ENCODE assay signal across 22 cellular contexts in the genomic region with DNA sequence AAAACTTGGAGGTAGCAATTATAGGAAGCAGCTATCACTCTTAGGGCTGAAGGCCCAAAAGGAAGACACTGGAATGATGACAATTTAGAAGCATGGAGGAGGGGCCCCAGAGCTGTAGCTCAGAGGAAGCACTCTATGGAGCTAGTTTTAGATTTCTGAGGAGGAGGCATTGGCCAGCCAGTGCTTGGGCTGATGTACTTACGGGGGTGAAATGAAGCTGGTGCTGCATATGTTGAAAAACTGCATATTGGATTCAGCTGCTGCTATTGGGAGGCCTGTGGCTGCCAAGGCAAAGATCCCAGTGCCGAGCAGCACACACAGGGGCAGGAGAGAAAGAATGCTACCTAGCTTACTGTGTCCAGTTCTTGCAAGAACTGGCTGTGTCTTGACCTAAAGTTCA. TPM values are rescaled to one million over a fixed set of nuclear protein-coding genes. Genes with fewer than 3 reads are reported as not detected.
DNase-seq lines count a peak whose midpoint lies in the region; ATAC-seq, FAIRE-seq and TF ChIP-seq lines count a peak whose summit lies in the region.
"Had no signal": no experiment of that assay in that cellular context is flagged by ENCODE, and none has a peak within 500 bp of the region (broad histone marks: within the 10 kb centered on the region; RNA-seq: fewer than 3 reads in every experiment).

No MANE protein-coding gene starts in this region.

- no peak for ATAC-seq in GM21576 (IDR thresholded peaks at IDR 0.05; ENCODE audit: unreplicated experiment)

- peak overlapping the region; percentile 46 for H2AFZ ChIP-seq in neural progenitor cell (replicated peaks)
- H2AFZ ChIP-seq in Karpas-422 (ENCODE audit: low read length) = no peak overlapping the region

- no peaks in the 10 kb centered on the region for H3K27me3 ChIP-seq in neural progenitor cell
- H3K27me3 ChIP-seq in Karpas-422 (ENCODE audit: low read length) = no peaks in the 10 kb centered on the region
- H3K27me3 ChIP-seq: BLaER1 had no signal

- H3K4me1 ChIP-seq in neural progenitor cell (no peaks in the 10 kb centered on the region), Karpas-422 (ENCODE audit: low read length) (no peaks in the 10 kb centered on the region)
- H3K4me1 ChIP-seq: BLaER1 had no signal

- no peak overlapping the region for H3K4me2 ChIP-seq in neural progenitor cell
- H3K4me2 ChIP-seq in Karpas-422 (ENCODE audit: low read depth, low read length, poor library complexity, severe bottlenecking) = no peak overlapping the region
- H3K4me2 ChIP-seq: BLaER1 had no signal

- no peaks in the 10 kb centered on the region for H3K9me3 Mint-ChIP-seq in neural progenitor cell
- H3K9me3 Mint-ChIP-seq: CD4-positive, alpha-beta T cell had no signal

- no peak overlapping the region for H3K27ac ChIP-seq in neural progenitor cell
- no peak overlapping the region for H3K27ac ChIP-seq in Karpas-422 (ENCODE audit: low read length)
- H3K27ac ChIP-seq: BLaER1 had no signal

- H3K79me2 ChIP-seq in neural progenitor cell (ENCODE audit: low read depth) = no peaks in the 10 kb centered on the region
- H3K79me2 ChIP-seq in Karpas-422 (ENCODE audit: low read length) = no peaks in the 10 kb centered on the region

- H3F3A ChIP-seq in neural progenitor cell (ENCODE audit: low read depth) = no peaks in the 10 kb centered on the region

- H3K4me3 ChIP-seq in neural progenitor cell (no peak overlapping the region), Karpas-422 (ENCODE audit: low read length) (no peak overlapping the region)
- H3K4me3 ChIP-seq: BLaER1 had no signal

- peak; percentile 61 for FAIRE-seq in GM12891 (lab: Jason Lieb, UNC)
- FAIRE-seq: H1, RCC 7860 had no signal

- H3K4me1 Mint-ChIP-seq in neural progenitor cell = no peaks in the 10 kb centered on the region

- H3K4me3 Mint-ChIP-seq in neural progenitor cell = no peak overlapping the region
- H3K4me3 Mint-ChIP-seq: CD4-positive, alpha-beta T cell; IgD-negative memory B cell had no signal

- TF ChIP-seq CTCF in neural progenitor cell (IDR thresholded peaks at IDR 0.05) = no peak

- H3K27me3 Mint-ChIP-seq in neural progenitor cell (ENCODE audit: insufficient read depth, low read depth) = no peaks in the 10 kb centered on the region
- H3K27me3 Mint-ChIP-seq: CD4-positive, alpha-beta T cell had no signal

- peak; percentile 38 for DNase-seq in Ammon's horn (ENCODE audit: low spot score)
- no peak for DNase-seq in GM12891 (ENCODE audit: insufficient read length, low spot score)
- peak in 37 of 58 donors; percentile 1 to 78 (median 12) for DNase-seq in anterior cingulate cortex (lab: John Stamatoyannopoulos, UW)
- no peak for DNase-seq in neural progenitor cell (ENCODE audit: low spot score)
- DNase-seq in Karpas-422 = no peak
- DNase-seq in midbrain (lab: John Stamatoyannopoulos, UW) = no peak
- DNase-seq: CD4-positive, alpha-beta T cell; COR-L47; DMS79 treated with DMSO at 0.1 percent for 48 hours; NCI-H1417; NCI-H1694 treated with DMSO at 0.1 percent for 48 hours; NCI-H2081 treated with DMSO at 0.1 percent for 48 hours; NCI-H2171 treated with DMSO at 0.1 percent for 48 hours; NCI-H446; NCI-H526; OCI-M1 had no signal

- no peaks in the 10 kb centered on the region for H4K20me1 ChIP-seq in neural progenitor cell (ENCODE audit: low read depth)
- no peaks in the 10 kb centered on the region for H4K20me1 ChIP-seq in Karpas-422 (ENCODE audit: insufficient read depth, low read depth, low read length)
- H4K20me1 ChIP-seq: BLaER1 had no signal

- no peaks in the 10 kb centered on the region for H3K9me2 ChIP-seq in Karpas-422 (replicated peaks; ENCODE audit: insufficient read depth, low read length)

- H3K9me3 ChIP-seq in neural progenitor cell (ENCODE audit: low read depth) (no peaks in the 10 kb centered on the region), Karpas-422 (ENCODE audit: low read length) (no peaks in the 10 kb centered on the region)
- H3K9me3 ChIP-seq: BLaER1 had no signal

- H3K36me3 ChIP-seq in neural progenitor cell = no peaks in the 10 kb centered on the region
- H3K36me3 ChIP-seq in Karpas-422 (ENCODE audit: insufficient read depth, low read length) = no peaks in the 10 kb centered on the region
- H3K36me3 ChIP-seq: BLaER1 had no signal

- TF ChIP-seq POLR2A in GM12891 (IDR thresholded peaks at IDR 0.05; ENCODE audit: low read depth, low read length) = no peak

- H3K9ac ChIP-seq in neural progenitor cell = no peak overlapping the region
- no peak overlapping the region for H3K9ac ChIP-seq in Karpas-422 (ENCODE audit: low read length)
- H3K9ac ChIP-seq: BLaER1 had no signal

- H3K27ac Mint-ChIP-seq in neural progenitor cell = no peak overlapping the region
- H3K27ac Mint-ChIP-seq: CD4-positive, alpha-beta T cell; IgD-negative memory B cell had no signal

- no peaks in the 10 kb centered on the region for H3K36me3 Mint-ChIP-seq in neural progenitor cell

TF ChIP-seq in GM12891, 5 proteins besides CTCF, POLR2A, EP300 and RAD21:
- no peak for TF ChIP-seq SPI1 (IDR thresholded peaks at IDR 0.05; ENCODE audit: low read depth, low read length)
- TF ChIP-seq PAX5 (IDR thresholded peaks at IDR 0.05; ENCODE audit: insufficient read depth, low read length, severe bottlenecking) = no peak
- no peak for TF ChIP-seq TAF1 (IDR thresholded peaks at IDR 0.05; ENCODE audit: low read depth, low read length)
- TF ChIP-seq POU2F2 (IDR thresholded peaks at IDR 0.05; ENCODE audit: low read depth, low read length) = no peak
- no peak for TF ChIP-seq POLR2AphosphoS5 (IDR thresholded peaks at IDR 0.05; ENCODE audit: low read depth, low read length)

RNA-seq across cellular contexts. Expression of a gene that starts 53.9 kb away (rescaled TPM):
- polyA plus RNA-seq in GM12891 (2012; ENCODE audit: low read depth, missing spikeins) = 13.2 TPM
- not detected in 2 replicates for total RNA-seq in neural progenitor cell (ENCODE audit: low replicate concordance)
- not detected in 2 replicates for total RNA-seq in Karpas-422 (2014; rRNA removed; shearing (Covaris generic); ENCODE audit: low replicate concordance)
- total RNA-seq: CD4-positive, alpha-beta T cell; H1; M059J had no signal
- polyA plus RNA-seq: H1, IgD-negative memory B cell had no signal

Comparison
In these comparisons a context has a peak if more than half of its experiments do, and no peak if none do; other contexts are left out.
1. DNase-seq: peak in Ammon's horn (single experiment) and anterior cingulate cortex (37 of 58); none in GM12891 (single experiment), neural progenitor cell (single experiment), Karpas-422 (single experiment) and midbrain (single experiment).